Comparison of ENCODE assay signal across 10 cellular contexts in genomic region chr9:4491621-4491975, GRCh38. TPM values are rescaled to one million over a fixed set of nuclear protein-coding genes. Genes with fewer than 3 reads are reported as not detected.
A peak's percentile ranks its signal among the peaks of the same experiment; 100 is the strongest.
DNase-seq lines count a peak whose midpoint lies in the region; ATAC-seq and TF ChIP-seq lines count a peak whose summit lies in the region.
"Had no signal": no experiment of that assay in that cellular context is flagged by ENCODE, and none has a peak within 500 bp of the region (broad histone marks: within the 10 kb centered on the region; RNA-seq: fewer than 3 reads in every experiment).

No MANE protein-coding gene starts in this region.

- DNase-seq in PC-9 (peak; percentile 9 to 63), fibroblast of lung (ENCODE audit: low read depth in 2 of 2) (no peak), trophoblast cell (peak in 1 of 2 donors; percentile 20), substantia nigra (lab: John Stamatoyannopoulos, UW) (no peak)
- DNase-seq: NCI-H1694 treated with DMSO at 0.1 percent for 48 hours had no signal

- intact Hi-C loops in PC-9 (cut with micrococcal nuclease; ENCODE audit: unreplicated experiment): loop anchor here (5.0 kb wide), 1 partner anchor 104 kb away; no protein-coding TSS in a partner anchor

- H3K4me1 ChIP-seq in PC-9 (replicated peaks; ENCODE audit: insufficient read depth) (peaks cover 8% of the 10 kb centered on the region; the same call in 1 of the 2 replicates), fibroblast of lung (ENCODE audit: control insufficient read depth, extremely low read depth, insufficient read depth, low read length) (no peaks in the 10 kb centered on the region), trophoblast cell (ENCODE audit: control insufficient read depth in 1 of 2, insufficient read depth in 2 of 2, low read length in 2 of 2) (peaks cover 8 to 9% of the 10 kb centered on the region in 2 experiments)

- ATAC-seq in HG02623 (IDR thresholded peaks at IDR 0.05; ENCODE audit: unreplicated experiment) (no peak), HG03108 (IDR thresholded peaks at IDR 0.05; ENCODE audit: unreplicated experiment) (no peak), HG02973 (IDR thresholded peaks at IDR 0.05; ENCODE audit: unreplicated experiment) (no peak)

- no peaks in the 10 kb centered on the region for H4K20me1 ChIP-seq in PC-9 (ENCODE audit: insufficient read depth)
- H4K20me1 ChIP-seq in fibroblast of lung (ENCODE audit: control insufficient read depth, extremely low read depth, insufficient read depth, low read length): no peaks in the 10 kb centered on the region

- H2BK12ac ChIP-seq in trophoblast cell (ENCODE audit: low read length): no peak overlapping the region

- H3K18ac ChIP-seq in trophoblast cell (ENCODE audit: low read length): no peak overlapping the region

- CTCF ChIA-PET in PC-9 (lab: Charles Lee): interaction anchor here (0.6 to 0.7 kb wide), 2 partner anchors 93 to 105 kb away, joined by 3 read pairs; no protein-coding TSS in a partner anchor

- no peaks in the 10 kb centered on the region; the same call in 1 of the 2 replicates for H3F3A ChIP-seq in PC-9 (ENCODE audit: insufficient read depth, low read depth)

- no peaks in the 10 kb centered on the region for H3K27me3 ChIP-seq in PC-9 (ENCODE audit: insufficient read depth, low read depth)
- H3K27me3 ChIP-seq in fibroblast of lung (ENCODE audit: control insufficient read depth, insufficient read depth, low read length): no peaks in the 10 kb centered on the region
- peaks cover 28% of the 10 kb centered on the region for H3K27me3 ChIP-seq in trophoblast cell (ENCODE audit: insufficient read depth, low read length)

- no peak overlapping the region for H4K91ac ChIP-seq in trophoblast cell (ENCODE audit: low read depth, low read length)

- H3K36me3 ChIP-seq in PC-9 (ENCODE audit: low read depth) (no peaks in the 10 kb centered on the region), fibroblast of lung (ENCODE audit: control insufficient read depth, insufficient read depth, low read length) (no peaks in the 10 kb centered on the region), trophoblast cell (ENCODE audit: control insufficient read depth in 1 of 2, insufficient read depth in 2 of 2, low read length in 2 of 2) (no peaks in the 10 kb centered on the region)
- H3K36me3 ChIP-seq: neutrophil had no signal

- POLR2A ChIA-PET in PC-9 (lab: Charles Lee; ENCODE audit: unreplicated experiment): interaction anchor here (0.6 kb wide), 1 partner anchor 28 kb away, joined by 3 read pairs; no protein-coding TSS in a partner anchor

- H3K23ac ChIP-seq in trophoblast cell (ENCODE audit: low read length): no peak overlapping the region

- BruUV-seq in PC-9 (replicated peaks; lab: Mats Ljungman, UMichigan): no TSS peak

- H3K9ac ChIP-seq in fibroblast of lung (ENCODE audit: insufficient read depth, low read length) (no peak overlapping the region), trophoblast cell (ENCODE audit: low read length) (no peak overlapping the region)

- no CpG with 5 or more reads among the region's 7 CpGs for WGBS in trophoblast cell (ENCODE audit: extremely low coverage, insufficient coverage, insufficient read length)

- no peaks in the 10 kb centered on the region for H3K9me2 ChIP-seq in PC-9 (ENCODE audit: insufficient read depth)

- TF ChIP-seq CTCF in PC-9 (conservative IDR thresholded peaks at IDR 0.05) (no peak), fibroblast of lung (conservative IDR thresholded peaks at IDR 0.05 in 1 of 2, IDR thresholded peaks at IDR 0.05 in 1 of 2; ENCODE audit: low read depth in 1 of 2, low read length in 2 of 2) (no peak)

- H2BK120ac ChIP-seq in trophoblast cell (ENCODE audit: insufficient read depth, low read length, poor library complexity): no peak overlapping the region

- H3K4me2 ChIP-seq in PC-9 (peak overlapping the region; percentile 86), fibroblast of lung (ENCODE audit: extremely low read depth, insufficient read depth, low read length) (peak overlapping the region; percentile 78), trophoblast cell (ENCODE audit: low read length) (peak overlapping the region; percentile 99)

- H3K4me3 ChIP-seq in GM08714 (ENCODE audit: low read length): peak overlapping the region; percentile 67; the same call in 1 of the 2 replicates
- peak overlapping the region; percentile 64; the same call in 1 of the 2 replicates for H3K4me3 ChIP-seq in PC-9
- H3K4me3 ChIP-seq in fibroblast of lung (replicated peaks in 1 of 4; ENCODE audit: control extremely low read depth in 1 of 4, insufficient read depth in 1 of 4, low read depth in 3 of 4, low read length in 4 of 4): peak overlapping the region in 3 of 4 experiments; percentile 61 to 69 (median 66)
- no peak overlapping the region for H3K4me3 ChIP-seq in trophoblast cell (ENCODE audit: low read depth, low read length)

- no peaks in the 10 kb centered on the region for H3K79me1 ChIP-seq in trophoblast cell (ENCODE audit: low read length)

- no peak overlapping the region for H2AK5ac ChIP-seq in trophoblast cell (ENCODE audit: low read length)

- no peak overlapping the region for H2BK5ac ChIP-seq in trophoblast cell (ENCODE audit: low read depth, low read length, poor library complexity)

- no peak overlapping the region for H3K14ac ChIP-seq in trophoblast cell (ENCODE audit: low read length)

- H3K9me3 ChIP-seq in PC-9 (ENCODE audit: insufficient read depth, low read depth) (no peaks in the 10 kb centered on the region), fibroblast of lung (ENCODE audit: control insufficient read depth, insufficient read depth, low read depth, low read length) (no peaks in the 10 kb centered on the region), trophoblast cell (ENCODE audit: insufficient read depth, low read depth, low read length) (peaks cover 6% of the 10 kb centered on the region)
- H3K9me3 ChIP-seq: neutrophil had no signal

- peak overlapping the region; percentile 99; the same call in 1 of the 2 replicates for H2AFZ ChIP-seq in PC-9
- no peak overlapping the region for H2AFZ ChIP-seq in fibroblast of lung (ENCODE audit: low read length)
- no peak overlapping the region for H2AFZ ChIP-seq in trophoblast cell (ENCODE audit: insufficient read depth, low read length, poor library complexity)

- H3K27ac ChIP-seq in PC-9 (no peak overlapping the region), fibroblast of lung (ENCODE audit: insufficient read depth, low read length) (no peak overlapping the region), trophoblast cell (ENCODE audit: low read depth, low read length) (no peak overlapping the region), substantia nigra (ENCODE audit: low read depth, low read length, poor library complexity, severe bottlenecking) (no peak overlapping the region)
- H3K27ac ChIP-seq: neutrophil had no signal

- no peak overlapping the region for H4K12ac ChIP-seq in trophoblast cell (ENCODE audit: low read depth, low read length)

- no peak overlapping the region for H4K8ac ChIP-seq in trophoblast cell (ENCODE audit: low read depth, low read length)

- H3K79me2 ChIP-seq in PC-9 (ENCODE audit: low read depth): no peaks in the 10 kb centered on the region
- no peaks in the 10 kb centered on the region for H3K79me2 ChIP-seq in fibroblast of lung (ENCODE audit: control insufficient read depth, insufficient read depth, low read length)
- H3K79me2 ChIP-seq in trophoblast cell (ENCODE audit: control insufficient read depth, insufficient read depth, low read length, poor library complexity): no peaks in the 10 kb centered on the region

- no peak overlapping the region for H3K4ac ChIP-seq in trophoblast cell (ENCODE audit: low read depth, low read length)

RNA-seq across cellular contexts. Expression of gene SLC1A1, which starts 1.3 kb away (rescaled TPM):
- total RNA-seq in PC-9 (2021) (2.9 and 3.1 TPM in 2 replicates), fibroblast of lung (4.1 and 4.5 TPM in 2 replicates)
- 5.5 and 64.1 TPM in 2 replicates for polyA plus RNA-seq in fibroblast of lung
- polyA plus RNA-seq in fibroblast of lung (2012): 3.5 and 38.2 TPM in 2 replicates
- polyA minus RNA-seq in fibroblast of lung (ENCODE audit: low replicate concordance): 5.8 and 18.6 TPM in 2 replicates
- polyA plus RNA-seq in trophoblast cell (2013): 0.53 and 0.67 TPM in 2 replicates

Comparison
In these comparisons a context has a peak if more than half of its experiments do, and no peak if none do; other contexts are left out.
1. DNase-seq: peak in PC-9 (2 of 2); none in fibroblast of lung (0 of 2) and substantia nigra (0 of 49).
2. Peak in every context shown above with its lines, with median percentiles within 50 percentile points of each other: H3K4me2 ChIP-seq.